Comparison of ENCODE assay signal across 17 cellular contexts in genomic region chr11:73034777-73035176, GRCh38.
DNase-seq lines count a peak whose midpoint lies in the region; ATAC-seq lines count a peak whose summit lies in the region.
"Had no signal": no experiment of that assay in that cellular context is flagged by ENCODE, and none has a peak within 500 bp of the region (broad histone marks: within the 10 kb centered on the region; RNA-seq: fewer than 3 reads in every experiment).

No MANE protein-coding gene starts in this region.

- H3K27ac Mint-ChIP-seq in activated CD8-positive, alpha-beta memory T cell treated with anti-CD3 and anti-CD28 coated beads, Interleukin-2, amount 10 ng/mL, durations not matched to agents 7 days and 5 days = peak overlapping the region; percentile 26
- peak overlapping the region; percentile 87 for H3K27ac Mint-ChIP-seq in activated naive CD8-positive, alpha-beta T cell treated with anti-CD3 and anti-CD28 coated beads for 36 hours
- peak overlapping the region; percentile 83 for H3K27ac Mint-ChIP-seq in stimulated activated effector memory CD8-positive, alpha-beta T cell treated with anti-CD3 and anti-CD28 coated beads, Interleukin-12 subunit alpha, Interleukin-12 subunit beta, amount 100 ng/mL, for 72 hours
- H3K27ac Mint-ChIP-seq: brain had no signal

- DNase-seq in activated CD8-positive, alpha-beta memory T cell treated with anti-CD3 and anti-CD28 coated beads, Interleukin-2, amount 10 ng/mL, durations not matched to agents 7 days and 5 days = no peak
- DNase-seq in activated CD8-positive, alpha-beta memory T cell treated with anti-CD3 and anti-CD28 coated beads for 24 hours = no peak
- DNase-seq in activated naive CD8-positive, alpha-beta T cell treated with anti-CD3 and anti-CD28 coated beads for 36 hours = peak; percentile 6
- DNase-seq in stimulated activated effector memory CD8-positive, alpha-beta T cell treated with anti-CD3 and anti-CD28 coated beads, Interleukin-12 subunit alpha, Interleukin-12 subunit beta, amount 100 ng/mL, for 72 hours (ENCODE audit: low spot score in 2 of 2) = no peak
- DNase-seq in retina = no peak
- no peak for DNase-seq in A172 (ENCODE audit: low spot score)
- no peak for DNase-seq in left cardiac atrium
- DNase-seq: head of caudate nucleus, MV-4-11, NCI-H2029 treated with DMSO at 0.1 percent for 48 hours, uterus had no signal

- H3K36me3 Mint-ChIP-seq in activated CD8-positive, alpha-beta memory T cell treated with anti-CD3 and anti-CD28 coated beads, Interleukin-2, amount 10 ng/mL, durations not matched to agents 7 days and 5 days = peaks cover 25% of the 10 kb centered on the region
- H3K36me3 Mint-ChIP-seq in activated naive CD8-positive, alpha-beta T cell treated with anti-CD3 and anti-CD28 coated beads for 36 hours = peaks cover 4% of the 10 kb centered on the region
- H3K36me3 Mint-ChIP-seq in stimulated activated effector memory CD8-positive, alpha-beta T cell treated with anti-CD3 and anti-CD28 coated beads, Interleukin-12 subunit alpha, Interleukin-12 subunit beta, amount 100 ng/mL, for 72 hours = peaks cover 8% of the 10 kb centered on the region

- intact Hi-C loops in left cardiac atrium (cut with DNase I) = no loop called here

- no peaks in the 10 kb centered on the region for H3K27me3 Mint-ChIP-seq in activated CD8-positive, alpha-beta memory T cell treated with anti-CD3 and anti-CD28 coated beads, Interleukin-2, amount 10 ng/mL, durations not matched to agents 7 days and 5 days
- H3K27me3 Mint-ChIP-seq in activated naive CD8-positive, alpha-beta T cell treated with anti-CD3 and anti-CD28 coated beads for 36 hours = no peaks in the 10 kb centered on the region
- H3K27me3 Mint-ChIP-seq: brain had no signal

- no peak overlapping the region for H3K4me3 Mint-ChIP-seq in activated CD8-positive, alpha-beta memory T cell treated with anti-CD3 and anti-CD28 coated beads, Interleukin-2, amount 10 ng/mL, durations not matched to agents 7 days and 5 days
- H3K4me3 Mint-ChIP-seq in activated naive CD8-positive, alpha-beta T cell treated with anti-CD3 and anti-CD28 coated beads for 36 hours = peak overlapping the region; percentile 54
- H3K4me3 Mint-ChIP-seq in stimulated activated effector memory CD8-positive, alpha-beta T cell treated with anti-CD3 and anti-CD28 coated beads, Interleukin-12 subunit alpha, Interleukin-12 subunit beta, amount 100 ng/mL, for 72 hours = peak overlapping the region; percentile 24
- H3K4me3 Mint-ChIP-seq: brain had no signal

- H3K4me1 Mint-ChIP-seq in activated CD8-positive, alpha-beta memory T cell treated with anti-CD3 and anti-CD28 coated beads, Interleukin-2, amount 10 ng/mL, durations not matched to agents 7 days and 5 days = peaks cover 9% of the 10 kb centered on the region
- peaks cover 31% of the 10 kb centered on the region for H3K4me1 Mint-ChIP-seq in activated naive CD8-positive, alpha-beta T cell treated with anti-CD3 and anti-CD28 coated beads for 36 hours
- H3K4me1 Mint-ChIP-seq in stimulated activated effector memory CD8-positive, alpha-beta T cell treated with anti-CD3 and anti-CD28 coated beads, Interleukin-12 subunit alpha, Interleukin-12 subunit beta, amount 100 ng/mL, for 72 hours = peaks cover 18% of the 10 kb centered on the region

- ATAC-seq in activated CD8-positive, alpha-beta memory T cell treated with anti-CD3 and anti-CD28 coated beads, Interleukin-2, amount 10 ng/mL, durations not matched to agents 7 days and 5 days = no peak
- peak; percentile 67 for ATAC-seq in stimulated activated effector memory CD8-positive, alpha-beta T cell treated with anti-CD3 and anti-CD28 coated beads, Interleukin-12 subunit alpha, Interleukin-12 subunit beta, amount 100 ng/mL, for 72 hours
- ATAC-seq in left cardiac atrium = no peak
- ATAC-seq: HCT116, Panc1, SK-N-SH treated with all-trans-retinoic acid at 6 μM for 48 hours had no signal

- CTCF ChIA-PET in activated CD8-positive, alpha-beta memory T cell treated with anti-CD3 and anti-CD28 coated beads, Interleukin-2, amount 10 ng/mL, durations not matched to agents 7 days and 5 days (lab: Charles Lee) = interaction anchor here (0.7 kb wide), 1 partner anchor 108 kb away, joined by 3 read pairs; the partner anchor contains the start of gene FCHSD2

- H3K36me3 ChIP-seq in KOPT-K1 (ENCODE audit: insufficient read depth, low read length) = peaks cover 27% of the 10 kb centered on the region
- H3K36me3 ChIP-seq: uterus had no signal

- peaks cover 14% of the 10 kb centered on the region for H3K9me3 ChIP-seq in KOPT-K1 (ENCODE audit: insufficient read depth, low read length, poor library complexity, severe bottlenecking)
- H3K9me3 ChIP-seq: uterus had no signal

- H3K27ac ChIP-seq in KOPT-K1 (ENCODE audit: low read depth, low read length, poor library complexity, severe bottlenecking) = peak overlapping the region; percentile 67
- H3K27ac ChIP-seq: uterus, VCaP had no signal

- peaks cover 2% of the 10 kb centered on the region for H3K9me3 Mint-ChIP-seq in activated CD8-positive, alpha-beta memory T cell treated with anti-CD3 and anti-CD28 coated beads, Interleukin-2, amount 10 ng/mL, durations not matched to agents 7 days and 5 days (ENCODE audit: low read depth)
- H3K9me3 Mint-ChIP-seq in activated naive CD8-positive, alpha-beta T cell treated with anti-CD3 and anti-CD28 coated beads for 36 hours = no peaks in the 10 kb centered on the region
- H3K9me3 Mint-ChIP-seq in stimulated activated effector memory CD8-positive, alpha-beta T cell treated with anti-CD3 and anti-CD28 coated beads, Interleukin-12 subunit alpha, Interleukin-12 subunit beta, amount 100 ng/mL, for 72 hours = no peaks in the 10 kb centered on the region

Comparison
In these comparisons a context has a peak if more than half of its experiments do, and no peak if none do; other contexts are left out.
1. H3K27ac Mint-ChIP-seq: peak in every context shown above with its lines; median percentile 87 in activated naive CD8-positive, alpha-beta T cell treated with anti-CD3 and anti-CD28 coated beads for 36 hours; 83 in stimulated activated effector memory CD8-positive, alpha-beta T cell treated with anti-CD3 and anti-CD28 coated beads, Interleukin-12 subunit alpha, Interleukin-12 subunit beta, amount 100 ng/mL, for 72 hours; 26 in activated CD8-positive, alpha-beta memory T cell treated with anti-CD3 and anti-CD28 coated beads, Interleukin-2, amount 10 ng/mL, durations not matched to agents 7 days and 5 days.